8 cellular contexts compared by ENCODE assay signal in the genomic region with DNA sequence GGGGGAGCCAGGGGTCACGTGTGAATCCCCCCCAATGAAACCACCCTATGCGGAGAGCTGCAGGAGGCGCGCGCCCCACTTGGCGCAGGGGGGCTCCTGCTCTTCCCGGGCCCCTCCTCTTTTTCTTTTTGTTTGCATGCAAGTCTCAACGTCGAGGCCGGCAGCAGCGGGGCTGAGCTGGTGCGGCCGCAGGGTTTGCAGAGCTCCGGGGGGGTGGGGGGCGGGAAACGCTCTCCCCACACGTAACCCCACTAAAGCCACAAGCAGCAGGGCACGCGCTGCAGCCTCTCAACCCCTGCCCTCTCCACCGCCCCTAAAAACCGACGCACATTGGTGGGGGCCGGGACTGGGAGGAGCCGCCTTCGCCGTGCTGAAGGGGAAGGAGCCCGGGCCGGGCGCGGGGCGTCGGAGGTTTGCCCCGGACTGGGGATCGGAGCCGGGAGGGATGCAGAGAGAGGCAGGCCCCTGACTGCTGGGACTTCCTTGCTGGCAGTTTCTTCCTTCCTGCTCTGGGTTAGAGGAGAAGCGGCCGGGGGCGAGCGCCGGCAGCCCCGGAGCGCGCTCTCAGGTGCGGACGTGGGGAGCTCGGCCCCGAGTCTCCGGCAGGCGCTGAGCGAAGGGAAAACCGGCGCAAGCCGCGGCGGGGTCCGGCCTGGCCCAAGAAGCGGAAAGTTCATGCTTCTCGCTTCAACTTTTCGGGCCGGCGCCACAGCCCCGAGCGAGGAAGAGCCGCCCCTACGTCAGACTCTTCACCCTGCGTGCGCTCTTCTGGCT. TPM values are rescaled to one million over a fixed set of nuclear protein-coding genes. Genes with fewer than 3 reads are reported as not detected.
A peak's percentile ranks its signal among the peaks of the same experiment; 100 is the strongest.
DNase-seq lines count a peak whose midpoint lies in the region; ATAC-seq and TF ChIP-seq lines count a peak whose summit lies in the region.

No MANE protein-coding gene starts in this region.

- H3K9me3 ChIP-seq in uterus: no peaks in the 10 kb centered on the region

- TF ChIP-seq CTCF in foreskin fibroblast (IDR thresholded peaks at IDR 0.05; ENCODE audit: low read depth, low read length): no peak
- no peak for TF ChIP-seq CTCF in omental fat pad (IDR thresholded peaks at IDR 0.05)
- no peak for TF ChIP-seq CTCF in uterus (IDR thresholded peaks at IDR 0.05)

- peak overlapping the region; percentile 85 to 99 for H3K27ac ChIP-seq in uterus

- ATAC-seq in HG03045 (IDR thresholded peaks at IDR 0.05; ENCODE audit: unreplicated experiment) (peak; percentile 26), omental fat pad (ENCODE audit: low FRiP score) (peak; percentile 19)

- peaks cover 6 to 8% of the 10 kb centered on the region in 2 donors for H3K4me1 ChIP-seq in uterus

- intact Hi-C loops in uterus (cut with DNase I; ENCODE audit: low total_unique reads): no loop called here

- DNase-seq in DMS53 (lab: John Stamatoyannopoulos, UW) (peak; percentile 64), DMS53 treated with DMSO at 0.1 percent for 48 hours (lab: John Stamatoyannopoulos, UW; ENCODE audit: unreplicated experiment) (no peak), NOMO-1 treated with DMSO at 0.1 percent for 48 hours (lab: John Stamatoyannopoulos, UW; ENCODE audit: unreplicated experiment) (peak; percentile 48), foreskin fibroblast (peak in 1 of 2 donors; percentile 49), omental fat pad (ENCODE audit: low spot score) (no peak), uterus (peak; percentile 75 to 77)
- DNase-seq in activated T-cell treated with anti-CD3 and anti-CD28 coated beads, Interleukin-2, amount 50 U/mL, for 48 hours: peak; percentile 79 to 81

- H3K36me3 ChIP-seq in uterus: no peaks in the 10 kb centered on the region

- H3K27me3 ChIP-seq in uterus: no peaks in the 10 kb centered on the region

- peak in 1 of 2 donors; percentile 14 for TF ChIP-seq POLR2A in uterus (IDR thresholded peaks at IDR 0.05)

- H3K4me3 ChIP-seq in foreskin fibroblast (ENCODE audit: low read depth in 1 of 2, low read length in 2 of 2) (peak overlapping the region; percentile 84 to 89), uterus (peak overlapping the region; percentile 68 to 87)

RNA-seq across cellular contexts. Expression of a gene that starts 0.9 kb away (rescaled TPM):
- total RNA-seq in omental fat pad: 10 to 100 TPM; 14.4 to 20.6 (median 19.4) TPM
- 10 to 100 TPM; 30.7 to 94.3 (median 64.5) TPM for total RNA-seq in uterus

Comparison
In these comparisons a context has a peak if more than half of its experiments do, and no peak if none do; other contexts are left out.
1. DNase-seq: peak in DMS53 (single experiment), NOMO-1 treated with DMSO at 0.1 percent for 48 hours (single experiment), activated T-cell treated with anti-CD3 and anti-CD28 coated beads, Interleukin-2, amount 50 U/mL, for 48 hours (2 of 2) and uterus (2 of 2); none in DMS53 treated with DMSO at 0.1 percent for 48 hours (single experiment) and omental fat pad (single experiment).